34 cellular contexts compared by ENCODE assay signal in genomic region chr5:57319633-57320032, GRCh38.
"Had no signal": no experiment of that assay in that cellular context is flagged by ENCODE, and none has a peak within 500 bp of the region (broad histone marks: within the 10 kb centered on the region; RNA-seq: fewer than 3 reads in every experiment).

No MANE protein-coding gene starts in this region.

- H3K27ac ChIP-seq: KMS-11 had no signal

- H3K9ac ChIP-seq: KMS-11 had no signal

- DNase-seq: Karpas-422, Kasumi-1, MG63, MM.1S, MV-4-11, NCI-H1048, NCI-H1092, NCI-H1092 treated with DMSO at 0.1 percent for 48 hours, NCI-H1105, NCI-H1105 treated with DMSO at 0.1 percent for 48 hours, NCI-H1417, NCI-H1417 treated with DMSO at 0.1 percent for 48 hours, NCI-H1436, NCI-H1436 treated with DMSO at 0.1 percent for 48 hours, NCI-H146, NCI-H1694, NCI-H1694 treated with DMSO at 0.1 percent for 48 hours, NCI-H187, NCI-H187 treated with DMSO at 0.1 percent for 48 hours, NCI-H1930, NCI-H2029, NCI-H2029 treated with DMSO at 0.1 percent for 48 hours, NCI-H2081, NCI-H2081 treated with DMSO at 0.1 percent for 48 hours, NCI-H2107, NCI-H2171, NCI-H2171 treated with DMSO at 0.1 percent for 48 hours, NCI-H2227 treated with DMSO at 0.1 percent for 48 hours, NCI-H226, NCI-H345, NCI-H446, NCI-H446 treated with DMSO at 0.1 percent for 48 hours, NCI-H510A had no signal

- H3K4me2 ChIP-seq: KMS-11 had no signal

- H3K4me3 ChIP-seq: MG63 had no signal

- H3K36me3 ChIP-seq: MG63 had no signal

- H3K27me3 ChIP-seq: MG63 had no signal

- H3K9me3 ChIP-seq: MG63 had no signal
